11 cellular contexts compared by ENCODE assay signal in genomic region chr4:140309124-140309870, GRCh38.
DNase-seq lines count a peak whose midpoint lies in the region; FAIRE-seq and TF ChIP-seq lines count a peak whose summit lies in the region.
"Had no signal": no experiment of that assay in that cellular context is flagged by ENCODE, and none has a peak within 500 bp of the region (broad histone marks: within the 10 kb centered on the region; RNA-seq: fewer than 3 reads in every experiment).

No MANE protein-coding gene starts in this region.

- peak overlapping the region; percentile 30; the same call in 1 of the 2 replicates for H3K4me3 ChIP-seq in ACC112 (ENCODE audit: low read depth, low read length)
- H3K4me3 ChIP-seq in bronchial epithelial cell (ENCODE audit: low read depth, low read length), result no peak overlapping the region

- H3K27ac ChIP-seq in ACC112 (ENCODE audit: low read depth, low read length), result peak overlapping the region; percentile 85

- H3K27me3 ChIP-seq in ACC112 (ENCODE audit: insufficient read depth, low read length), result no peaks in the 10 kb centered on the region
- H3K27me3 ChIP-seq in bronchial epithelial cell (ENCODE audit: control insufficient read depth, insufficient read depth, low read length), result no peaks in the 10 kb centered on the region

- FAIRE-seq in bronchial epithelial cell (lab: Jason Lieb, UNC), result peak; percentile 55
- FAIRE-seq in HTR-8/SVneo (lab: Jason Lieb, UNC), result no peak

- H2AFZ ChIP-seq in ACC112 (ENCODE audit: low read length, unreplicated experiment), result no peak overlapping the region

- peak; percentile 23 for DNase-seq in HT-29 (ENCODE audit: low spot score)
- peak; percentile 66 for DNase-seq in bronchial epithelial cell (ENCODE audit: low read depth)
- peak; percentile 42 for DNase-seq in kidney tubule cell (ENCODE audit: low spot score)
- DNase-seq in stimulated activated CD4-positive, alpha-beta T cell treated with anti-CD3 and anti-CD28 coated beads, Interleukin-12 subunit alpha, Interleukin-12 subunit beta, amount 100 ng/mL, for 4 hours, result no peak
- DNase-seq in NCI-H345 treated with DMSO at 0.1 percent for 48 hours (lab: John Stamatoyannopoulos, UW; ENCODE audit: unreplicated experiment), result no peak
- no peak for DNase-seq in activated effector memory CD4-positive, alpha-beta T cell treated with Interleukin-2 at 50 U/mL for 16 hours
- DNase-seq in HTR-8/SVneo (ENCODE audit: insufficient read length, low spot score), result no peak
- DNase-seq: activated naive CD4-positive, alpha-beta T cell treated with anti-CD3 and anti-CD28 coated beads, Interleukin-2, amount 50 U/mL, for 16 hours; NCI-H524; stimulated activated naive B cell treated with anti-CD40 and anti-IgM and Interleukin-4, amounts not matched to agents 10 μg/mL and 1 μg/mL and 100 μg/mL, for 72 hours had no signal

- H3K4me1 ChIP-seq in ACC112 (ENCODE audit: control insufficient read depth, insufficient read depth, low read length, unreplicated experiment), result peaks cover 44% of the 10 kb centered on the region

- H3K79me2 ChIP-seq in ACC112 (ENCODE audit: control insufficient read depth, insufficient read depth, low read length, unreplicated experiment), result no peaks in the 10 kb centered on the region

- H3K36me3 ChIP-seq in ACC112 (ENCODE audit: insufficient read depth, low read length), result no peaks in the 10 kb centered on the region
- no peaks in the 10 kb centered on the region for H3K36me3 ChIP-seq in bronchial epithelial cell (ENCODE audit: control insufficient read depth, insufficient read depth, low read length)

- TF ChIP-seq CTCF in bronchial epithelial cell (IDR thresholded peaks at IDR 0.05; ENCODE audit: insufficient read depth, low read length, severe bottlenecking), result peak; percentile 22

Comparison
In these comparisons a context has a peak if more than half of its experiments do, and no peak if none do; other contexts are left out.
1. DNase-seq: peak in HT-29 (single experiment), bronchial epithelial cell (single experiment) and kidney tubule cell (single experiment); none in stimulated activated CD4-positive, alpha-beta T cell treated with anti-CD3 and anti-CD28 coated beads, Interleukin-12 subunit alpha, Interleukin-12 subunit beta, amount 100 ng/mL, for 4 hours (single experiment), NCI-H345 treated with DMSO at 0.1 percent for 48 hours (single experiment), activated effector memory CD4-positive, alpha-beta T cell treated with Interleukin-2 at 50 U/mL for 16 hours (single experiment) and HTR-8/SVneo (single experiment).